8 cellular contexts compared by ENCODE assay signal in genomic region chr17:2397247-2398171, GRCh38. TPM values are rescaled to one million over a fixed set of nuclear protein-coding genes. Genes with fewer than 3 reads are reported as not detected.
DNase-seq lines count a peak whose midpoint lies in the region; ATAC-seq and TF ChIP-seq lines count a peak whose summit lies in the region.

No MANE protein-coding gene starts in this region.

- DNase-seq in BJ (ENCODE audit: low read depth) (no peak), MG63 (no peak), NCI-H226 (no peak)

- peaks cover 38% of the 10 kb centered on the region for H4K20me1 ChIP-seq in neural cell (ENCODE audit: insufficient read depth)

- POLR2A ChIA-PET in BJ (lab: Charles Lee), result no interaction called here

- H3K4me1 ChIP-seq in ectodermal cell (ENCODE audit: control insufficient read depth, insufficient read depth, low read length), result peaks cover 48% of the 10 kb centered on the region

- peak overlapping the region; percentile 99 for H3K9ac ChIP-seq in neural cell (ENCODE audit: low read length)

- no peaks in the 10 kb centered on the region for H3F3A ChIP-seq in neural cell (ENCODE audit: insufficient read depth, low read length, poor library complexity, severe bottlenecking)

- CTCF ChIA-PET in BJ (lab: Yijun Ruan, JAX), result interaction anchor here (1.4 kb wide), 1 partner anchor 15 kb away, joined by 5 read pairs; no protein-coding TSS in a partner anchor

- H3K27me3 ChIP-seq in BJ (ENCODE audit: control insufficient read depth, insufficient read depth, low read length) (no peaks in the 10 kb centered on the region), MG63 (no peaks in the 10 kb centered on the region), ectodermal cell (ENCODE audit: control insufficient read depth, insufficient read depth, low read length, poor library complexity, severe bottlenecking) (peaks cover 5% of the 10 kb centered on the region), neural cell (ENCODE audit: insufficient read depth, low read depth, low read length) (no peaks in the 10 kb centered on the region)

- H3K79me2 ChIP-seq in neural cell (replicated peaks; ENCODE audit: insufficient read depth, low read length), result peaks cover 61% of the 10 kb centered on the region

- ATAC-seq in HG02852 (IDR thresholded peaks at IDR 0.05; ENCODE audit: unreplicated experiment) (no peak), HG02763 (IDR thresholded peaks at IDR 0.05; ENCODE audit: unreplicated experiment) (no peak), HG03159 (IDR thresholded peaks at IDR 0.05; ENCODE audit: unreplicated experiment) (no peak)

- H2AFZ ChIP-seq in neural cell (ENCODE audit: low read depth, low read length), result no peak overlapping the region

- WGBS in ectodermal cell, 2 experiments, result 78 to 79% methylated on average over 12 of the region's 12 CpGs

- H3K27ac ChIP-seq in ectodermal cell (ENCODE audit: insufficient read depth, low read depth, low read length, poor library complexity, severe bottlenecking) (peak overlapping the region; percentile 55), neural cell (ENCODE audit: low read length) (peak overlapping the region; percentile 100)

- TF ChIP-seq RAD21 in neural cell (conservative IDR thresholded peaks at IDR 0.05), result no peak

- H3K36me3 ChIP-seq in BJ (ENCODE audit: control insufficient read depth, insufficient read depth, low read length) (peaks cover 1% of the 10 kb centered on the region; the same call in 1 of the 2 replicates), MG63 (no peaks in the 10 kb centered on the region), ectodermal cell (ENCODE audit: control insufficient read depth, insufficient read depth, low read length) (no peaks in the 10 kb centered on the region), neural cell (ENCODE audit: insufficient read depth, low read length) (no peaks in the 10 kb centered on the region)

- TF ChIP-seq CTCF in BJ (IDR thresholded peaks at IDR 0.05; ENCODE audit: insufficient read depth, low read depth, low read length) (no peak), neural cell (IDR thresholded peaks at IDR 0.05; ENCODE audit: poor library complexity, severe bottlenecking) (no peak)

- peak overlapping the region; percentile 84 for H3K4me2 ChIP-seq in neural cell (ENCODE audit: low read length)

- no peak for TF ChIP-seq EP300 in neural cell (conservative IDR thresholded peaks at IDR 0.05; ENCODE audit: poor library complexity, severe bottlenecking)

- peak overlapping the region; percentile 27 for H3K4me3 ChIP-seq in BJ (ENCODE audit: low read depth, low read length)
- peak overlapping the region; percentile 15; the same call in 1 of the 2 replicates for H3K4me3 ChIP-seq in MG63
- no peak overlapping the region for H3K4me3 ChIP-seq in ectodermal cell (ENCODE audit: insufficient read depth, low read depth, low read length)
- peak overlapping the region; percentile 100 for H3K4me3 ChIP-seq in neural cell (ENCODE audit: low read length)

- H3K9me3 ChIP-seq in MG63, result no peaks in the 10 kb centered on the region
- no peaks in the 10 kb centered on the region for H3K9me3 ChIP-seq in ectodermal cell (ENCODE audit: control insufficient read depth, low read length)
- H3K9me3 ChIP-seq in neural cell (ENCODE audit: low read length), result no peaks in the 10 kb centered on the region

- no peaks in the 10 kb centered on the region for H3K9me2 ChIP-seq in neural cell (ENCODE audit: insufficient read depth, low read length)

TF ChIP-seq in neural cell, 6 proteins besides CTCF, POLR2A, EP300 and RAD21:
- TF ChIP-seq TAF1 (IDR thresholded peaks at IDR 0.05; ENCODE audit: low read depth) (no peak), SMC3 (conservative IDR thresholded peaks at IDR 0.05; ENCODE audit: poor library complexity) (no peak), REST (IDR thresholded peaks at IDR 0.05; ENCODE audit: borderline replicate concordance) (no peak), EZH2 (IDR thresholded peaks at IDR 0.05; ENCODE audit: borderline replicate concordance, insufficient read depth, low read length, poor library complexity, severe bottlenecking) (no peak)

RNA-seq across cellular contexts. Expression of gene MNT, which starts 3.4 kb away (rescaled TPM):
- 2.4 and 3.1 TPM in 2 replicates for polyA plus RNA-seq in BJ (2011; rRNA removed)
- 3.4 and 4.2 TPM in 2 replicates for polyA minus RNA-seq in BJ (2011; rRNA and poly(A)+ RNA removed)
- 0.07 and 1.4 TPM in 2 replicates for total RNA-seq in MG63 (2014; rRNA removed; shearing (Covaris generic); ENCODE audit: low replicate concordance)
- polyA plus RNA-seq in ectodermal cell (2013, experiment 1 of 4), result 22.9 TPM
- 22.5 TPM for polyA plus RNA-seq in ectodermal cell (2013, experiment 2 of 4)
- polyA plus RNA-seq in ectodermal cell (2013, experiment 3 of 4), result 17.3 TPM
- 18.3 TPM for polyA plus RNA-seq in ectodermal cell (2013, experiment 4 of 4)
- polyA plus RNA-seq in neural cell, result 6.1 and 11.6 TPM in 2 replicates
- polyA minus RNA-seq in neural cell, result 12.4 and 15.6 TPM in 2 replicates
